ENCODE assay signal across 1 cellular context in genomic region chr2:54664238-54664786, GRCh38.
TF ChIP-seq lines count a peak whose summit lies in the region.

No MANE protein-coding gene starts in this region.

TF ChIP-seq in K562, 482 proteins besides CTCF, POLR2A, EP300 and RAD21:
- TF ChIP-seq ZBTB33 (CRISPR knock-in tag; IDR thresholded peaks at IDR 0.05) (0 out of 2 replicates have a peak, but pooled peaks have one; percentile 33), CREB3 (tag; conservative IDR thresholded peaks at IDR 0.05; ENCODE audit: low read depth) (no peak), ZNF280A (IDR thresholded peaks at IDR 0.05; ENCODE audit: low read depth, partially characterized antibody) (no peak)
TF ChIP-seq in K562: peak in this region for 1.
